In the genomic region with DNA sequence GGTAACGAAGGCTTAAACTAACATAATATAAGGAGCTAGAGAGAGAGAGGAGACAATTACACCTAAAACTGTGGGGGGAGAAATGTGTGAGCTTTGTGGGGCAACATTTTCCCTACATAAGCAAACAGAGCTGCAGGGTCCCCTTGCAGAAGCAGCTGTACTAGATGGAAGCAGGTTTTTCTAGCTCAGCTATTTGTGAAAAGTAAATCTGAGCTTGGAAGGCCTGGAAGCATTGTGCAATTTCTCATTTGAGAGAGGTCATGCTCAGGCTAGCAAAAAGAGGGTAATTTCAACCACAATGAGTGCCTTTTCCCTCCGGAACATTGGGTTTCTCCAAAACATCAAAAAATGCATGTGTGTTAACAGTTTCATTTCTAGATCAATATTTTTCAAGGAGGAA, we compare ENCODE assay signal across 12 cellular contexts.
DNase-seq lines count a peak whose midpoint lies in the region; ATAC-seq and TF ChIP-seq lines count a peak whose summit lies in the region.
"Had no signal": no experiment of that assay in that cellular context is flagged by ENCODE, and none has a peak within 500 bp of the region (broad histone marks: within the 10 kb centered on the region; RNA-seq: fewer than 3 reads in every experiment).

No MANE protein-coding gene starts in this region.

- no peaks in the 10 kb centered on the region for H3K36me3 Mint-ChIP-seq in T-helper 17 cell (ENCODE audit: low read depth)

- ATAC-seq in Right ventricle myocardium superior (ENCODE audit: poor library complexity) (peak; percentile 57), T-helper 17 cell (no peak), left lung (peak; percentile 73), upper lobe of right lung (peak; percentile 47), GM21367 (IDR thresholded peaks at IDR 0.05; ENCODE audit: unreplicated experiment) (no peak)
- ATAC-seq: activated T-cell treated with anti-CD3 and anti-CD28 coated beads, Interleukin-2, amount 50 U/mL, for 4 hours; HCT116 had no signal

- H3K27me3 Mint-ChIP-seq in T-helper 17 cell: no peaks in the 10 kb centered on the region

- H3K36me3 ChIP-seq in left lung: no peaks in the 10 kb centered on the region
- no peaks in the 10 kb centered on the region for H3K36me3 ChIP-seq in upper lobe of right lung

- H3K27ac ChIP-seq in left lung (no peak overlapping the region), upper lobe of right lung (peak overlapping the region; percentile 49)

- peak overlapping the region; percentile 83 for H3K27ac Mint-ChIP-seq in T-helper 17 cell

- DNase-seq in Right ventricle myocardium superior (no peak), cardiac septum (ENCODE audit: low spot score) (no peak), T-helper 17 cell (no peak), left lung (no peak), upper lobe of right lung (no peak), NCI-H2196 treated with DMSO at 0.1 percent for 48 hours (lab: John Stamatoyannopoulos, UW; ENCODE audit: unreplicated experiment) (no peak), COLO829 (ENCODE audit: low spot score) (no peak)
- DNase-seq: activated T-cell treated with anti-CD3 and anti-CD28 coated beads, Interleukin-2, amount 50 U/mL, for 4 hours; dorsolateral prefrontal cortex; NCI-H2029 had no signal

- H3K9me3 ChIP-seq in T-helper 17 cell (ENCODE audit: control insufficient read depth, low read length, poor library complexity, severe bottlenecking) (no peaks in the 10 kb centered on the region), left lung (no peaks in the 10 kb centered on the region), upper lobe of right lung (no peaks in the 10 kb centered on the region)

- TF ChIP-seq CTCF in left lung (IDR thresholded peaks at IDR 0.05): no peak
- TF ChIP-seq CTCF in upper lobe of right lung (IDR thresholded peaks at IDR 0.05): no peak

- H3K4me3 Mint-ChIP-seq in T-helper 17 cell: no peak overlapping the region
- H3K4me3 Mint-ChIP-seq: activated T-cell treated with anti-CD3 and anti-CD28 coated beads, Interleukin-2, amount 50 U/mL, for 4 hours had no signal

- no peak overlapping the region for H3K4me3 ChIP-seq in left lung
- H3K4me3 ChIP-seq in upper lobe of right lung: no peak overlapping the region
- H3K4me3 ChIP-seq: dorsolateral prefrontal cortex had no signal

- H3K4me1 Mint-ChIP-seq in T-helper 17 cell: peaks cover 34% of the 10 kb centered on the region

- intact Hi-C loops in Right ventricle myocardium superior (cut with DNase I) (no loop called here), cardiac septum (cut with DNase I) (no loop called here), left lung (cut with DNase I) (no loop called here), upper lobe of right lung (cut with DNase I) (no loop called here)

- H3K27me3 ChIP-seq in left lung (no peaks in the 10 kb centered on the region), upper lobe of right lung (no peaks in the 10 kb centered on the region)

- H3K4me1 ChIP-seq in left lung: peaks cover 10 to 21% of the 10 kb centered on the region in 2 donors
- peaks cover 30% of the 10 kb centered on the region for H3K4me1 ChIP-seq in upper lobe of right lung

Comparison
In these comparisons a context has a peak if more than half of its experiments do, and no peak if none do; other contexts are left out.
1. ATAC-seq: peak in Right ventricle myocardium superior (single experiment), left lung (single experiment) and upper lobe of right lung (single experiment); none in T-helper 17 cell (single experiment) and GM21367 (single experiment).